ENCODE assay signal across 8 cellular contexts in the genomic region with DNA sequence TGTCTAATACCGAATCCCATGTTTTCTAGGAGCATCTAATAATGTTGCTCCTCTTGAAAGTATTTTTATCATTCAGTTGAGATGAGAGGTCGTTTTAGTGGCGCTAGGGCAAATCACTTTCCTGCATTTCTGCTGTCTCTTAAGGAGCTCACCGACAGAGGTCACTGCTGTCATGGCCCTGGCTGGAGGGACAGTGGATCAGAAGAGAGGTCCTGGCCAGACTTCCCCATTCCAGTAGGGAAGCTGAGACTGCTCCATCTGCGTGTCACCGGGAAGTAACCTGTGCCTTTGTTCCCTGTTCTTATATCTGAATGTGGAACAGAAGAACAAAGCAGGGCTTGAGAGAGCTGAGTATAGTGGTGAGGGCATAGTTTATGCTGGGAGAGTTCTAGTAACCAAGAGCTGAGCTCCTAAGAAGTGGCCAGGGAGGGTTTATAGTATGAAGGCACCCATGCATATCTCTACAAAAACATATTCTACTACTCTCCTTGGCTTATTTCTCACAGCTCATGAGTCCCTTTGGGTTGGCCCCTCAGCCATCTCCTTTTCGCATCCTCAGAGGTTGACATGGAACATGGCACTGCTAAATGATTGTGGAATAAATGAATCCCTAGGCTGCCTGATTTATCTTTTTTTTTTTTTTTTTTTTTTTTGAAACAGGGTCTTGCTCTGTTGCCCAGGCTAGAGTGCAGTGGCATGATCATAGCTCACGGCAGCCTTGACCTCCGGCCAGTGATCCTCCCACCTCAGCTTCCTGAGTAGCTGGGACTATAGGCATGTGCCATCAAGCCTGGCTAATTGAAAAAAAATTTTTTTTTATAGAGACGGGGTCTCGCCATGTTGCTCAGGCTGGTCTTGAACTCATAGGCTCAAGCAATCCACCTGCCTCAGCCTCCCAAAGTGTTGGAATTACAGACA. TPM values are rescaled to one million over a fixed set of nuclear protein-coding genes. Genes with fewer than 3 reads are reported as not detected.
A peak's percentile ranks its signal among the peaks of the same experiment; 100 is the strongest.
DNase-seq lines count a peak whose midpoint lies in the region; ATAC-seq and TF ChIP-seq lines count a peak whose summit lies in the region.

No MANE protein-coding gene starts in this region.

- BruUV-seq in HCT116 (replicated peaks; lab: Mats Ljungman, UMichigan) = no TSS peak

- H3K4me3 ChIP-seq in HCT116 (replicated peaks in 1 of 2; ENCODE audit: low read depth in 1 of 2, low read length in 2 of 2) (no peak overlapping the region), breast epithelium (no peak overlapping the region), spleen (no peak overlapping the region)

- peaks cover 33 to 41% of the 10 kb centered on the region in 2 experiments for H3K4me1 ChIP-seq in HCT116 (ENCODE audit: control insufficient read depth in 1 of 2, insufficient read depth in 2 of 2, low read length in 2 of 2)
- H3K4me1 ChIP-seq in breast epithelium = peaks cover 6 to 9% of the 10 kb centered on the region in 2 donors
- peaks cover 13 to 100% (median 82%) of the 10 kb centered on the region in 6 donors for H3K4me1 ChIP-seq in spleen

- H4K20me1 ChIP-seq in HCT116 (ENCODE audit: insufficient read depth) = no peaks in the 10 kb centered on the region

- H3K4me1 Mint-ChIP-seq in immature natural killer cell = peaks cover 46 to 62% of the 10 kb centered on the region in 2 donors

- no peaks in the 10 kb centered on the region for H3K36me3 Mint-ChIP-seq in immature natural killer cell

- peak; percentile 32 for TF ChIP-seq RAD21 in HCT116 (IDR thresholded peaks at IDR 0.05; ENCODE audit: low read depth)

- no peaks in the 10 kb centered on the region for H3K9me3 Mint-ChIP-seq in immature natural killer cell

- no peaks in the 10 kb centered on the region for H3K9me2 ChIP-seq in HCT116 (ENCODE audit: insufficient read depth)

- TF ChIP-seq CTCF in HCT116 (IDR thresholded peaks at IDR 0.05 in 2 of 3, conservative IDR thresholded peaks at IDR 0.05 in 1 of 3; ENCODE audit: borderline replicate concordance in 1 of 3, insufficient read depth in 1 of 3, low read depth in 2 of 3, low read length in 2 of 3) (0 out of 6 replicates have a peak, but pooled peaks of 1 of the 3 experiments have one; percentile 6), breast epithelium (IDR thresholded peaks at IDR 0.05) (peak in 2 of 3 donors; percentile 30 to 45), spleen (IDR thresholded peaks at IDR 0.05 in 8 of 11, conservative IDR thresholded peaks at IDR 0.05 in 3 of 11) (peak in 8 of 11 experiments; percentile 19 to 41 (median 34))

- POLR2A ChIA-PET in HCT116 (lab: Charles Lee) = no interaction called here

- intact Hi-C loops in HCT116 (cut with micrococcal nuclease) = no loop called here
- intact Hi-C loops in breast epithelium (cut with DNase I; ENCODE audit: low total_unique reads) = no loop called here
- intact Hi-C loops in spleen (cut with DNase I; ENCODE audit: low total_unique reads) = no loop called here

- H3K27ac Mint-ChIP-seq in immature natural killer cell = peak overlapping the region; percentile 6 to 80 (median 66)

- peaks cover 76% of the 10 kb centered on the region for H3K79me2 ChIP-seq in HCT116 (ENCODE audit: insufficient read depth, low read length)

- H3K36me3 ChIP-seq in HCT116 (ENCODE audit: control insufficient read depth in 1 of 2, insufficient read depth in 2 of 2, low read length in 2 of 2) (no peaks in the 10 kb centered on the region), breast epithelium (no peaks in the 10 kb centered on the region), spleen (peaks cover 0 to 4% (median 0%) of the 10 kb centered on the region in 6 donors)

- no peak overlapping the region for H2AFZ ChIP-seq in HCT116 (ENCODE audit: low read depth, low read length, poor library complexity, severe bottlenecking)

- H3K27me3 ChIP-seq in HCT116 (ENCODE audit: insufficient read depth, low read length) (no peaks in the 10 kb centered on the region), breast epithelium (no peaks in the 10 kb centered on the region), spleen (replicated peaks in 1 of 7) (no peaks in the 10 kb centered on the region)

- CTCF ChIA-PET in HCT116 (lab: Charles Lee) = interaction anchor here (0.7 kb wide), 1 partner anchor 47 kb away, joined by 3 read pairs; no protein-coding TSS in a partner anchor

- TF ChIP-seq POLR2A in HCT116 (IDR thresholded peaks at IDR 0.05; ENCODE audit: borderline replicate concordance, extremely low read depth, insufficient read depth, insufficient read length) = no peak
- TF ChIP-seq POLR2A in breast epithelium (IDR thresholded peaks at IDR 0.05) = no peak
- no peak for TF ChIP-seq POLR2A in spleen (IDR thresholded peaks at IDR 0.05)

- 70 to 79% (median 71%) methylated on average over 11 of the region's 11 CpGs for WGBS in spleen, 5 donors

- no peak overlapping the region for H3K4me3 Mint-ChIP-seq in immature natural killer cell

- H3K27me3 Mint-ChIP-seq in immature natural killer cell (ENCODE audit: low read depth in 3 of 3) = peaks cover 0 to 2% (median 0%) of the 10 kb centered on the region in 3 donors

- ATAC-seq in HCT116 = no peak; the same call in 1 of the 2 replicates

- no peak overlapping the region for H3K27ac ChIP-seq in HCT116 (ENCODE audit: low read depth, low read length)
- H3K27ac ChIP-seq in breast epithelium = peak overlapping the region; percentile 64 to 75
- peak overlapping the region in 4 of 8 donors; percentile 27 to 90 (median 74) for H3K27ac ChIP-seq in spleen

- H3K9ac ChIP-seq in HCT116 (ENCODE audit: low read length) = no peak overlapping the region

- RAD21 ChIA-PET in HCT116 (lab: Charles Lee; ENCODE audit: low non-redundant PET in 1 of 2, low total read pairs in 2 of 2, uncharacterized antibody in 2 of 2, unreplicated experiment in 2 of 2) = no interaction called here

- DNase-seq in HCT116 (ENCODE audit: low read depth, low spot score) (no peak), breast epithelium (ENCODE audit: low spot score in 2 of 2) (peak; percentile 56 to 58), immature natural killer cell (no peak), spleen (no peak), NCI-H187 treated with DMSO at 0.1 percent for 48 hours (lab: John Stamatoyannopoulos, UW) (no peak), D341Med (ENCODE audit: low spot score) (no peak)
- DNase-seq in NK-92 treated with Interleukin-12 subunit alpha and Interleukin-12 subunit beta, amount 100 ng/mL, for 24 hours (lab: John Stamatoyannopoulos, UW) = no peak
- DNase-seq in effector CD4-positive, alpha-beta T cell = no peak

- H3K9me3 ChIP-seq in HCT116 (ENCODE audit: control insufficient read depth in 1 of 2, insufficient read depth in 1 of 2, low read depth in 1 of 2, low read length in 2 of 2) = no peaks in the 10 kb centered on the region
- H3K9me3 ChIP-seq in breast epithelium = no peaks in the 10 kb centered on the region
- no peaks in the 10 kb centered on the region for H3K9me3 ChIP-seq in spleen

- H3K4me2 ChIP-seq in HCT116 (ENCODE audit: low read length) = no peak overlapping the region

TF ChIP-seq in HCT116, 20 proteins besides CTCF, POLR2A, EP300 and RAD21:
- TF ChIP-seq, protein P1, sequence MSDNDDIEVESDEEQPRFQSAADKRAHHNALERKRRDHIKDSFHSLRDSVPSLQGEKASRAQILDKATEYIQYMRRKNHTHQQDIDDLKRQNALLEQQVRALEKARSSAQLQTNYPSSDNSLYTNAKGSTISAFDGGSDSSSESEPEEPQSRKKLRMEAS (IDR thresholded peaks at IDR 0.05) = no peak
- no peak for TF ChIP-seq EZH2 (IDR thresholded peaks at IDR 0.05)
- no peak for TF ChIP-seq ZFX (IDR thresholded peaks at IDR 0.05)
- no peak for TF ChIP-seq ELF1 (IDR thresholded peaks at IDR 0.05; ENCODE audit: borderline replicate concordance, low read depth)
- TF ChIP-seq CBX3 (IDR thresholded peaks at IDR 0.05; ENCODE audit: low read depth) = no peak
- no peak for TF ChIP-seq ZNF274 (IDR thresholded peaks at IDR 0.05; ENCODE audit: low read depth, low read length)
- TF ChIP-seq SP1 (IDR thresholded peaks at IDR 0.05; ENCODE audit: low read depth) = no peak
- TF ChIP-seq CEBPB (IDR thresholded peaks at IDR 0.05; ENCODE audit: low read depth) = no peak
- TF ChIP-seq SIN3A (IDR thresholded peaks at IDR 0.05; ENCODE audit: low read depth) = no peak
- no peak for TF ChIP-seq YY1 (IDR thresholded peaks at IDR 0.05; ENCODE audit: extremely low read depth, insufficient replicate concordance, low read depth, low read length)
- no peak for TF ChIP-seq JUND (IDR thresholded peaks at IDR 0.05)
- no peak for TF ChIP-seq FOSL1 (IDR thresholded peaks at IDR 0.05; ENCODE audit: low read depth)
- no peak for TF ChIP-seq EGR1 (IDR thresholded peaks at IDR 0.05; ENCODE audit: low read depth)

RNA-seq across cellular contexts. Expression of a gene that starts 27.2 kb away (rescaled TPM):
- 84.6 TPM for total RNA-seq in HCT116 (2021; ENCODE audit: unreplicated experiment)
- polyA plus RNA-seq in HCT116 (2012) = 98.7 and 102 TPM in 2 replicates
- total RNA-seq in breast epithelium = 100 to 1,000 TPM; 173 to 219 (median 185) TPM
- 100 to 1,000 TPM; 474 to 487 (median 485) TPM for polyA plus RNA-seq in immature natural killer cell
- 100 to 1,000 TPM; 185 to 221 (median 208) TPM for total RNA-seq in spleen
- 100 to 1,000 TPM; 213 to 314 (median 298) TPM for polyA plus RNA-seq in spleen

RNA-seq across cellular contexts. Expression of a gene that starts 45.3 kb away (rescaled TPM):
- total RNA-seq in HCT116 (2021; ENCODE audit: unreplicated experiment) (7.7 TPM), breast epithelium (10 to 100 TPM; 51.1 to 77.1 (median 63.8) TPM), spleen (10 to 100 TPM; 44.7 to 85.9 (median 58.7) TPM)
- polyA plus RNA-seq in HCT116 (2012) = 4.0 and 4.1 TPM in 2 replicates
- polyA plus RNA-seq in immature natural killer cell (10 to 100 TPM; 40.6 to 71.2 (median 48.5) TPM), spleen (1 to 10 TPM; 7.2 to 8.2 (median 7.3) TPM)

RNA-seq across cellular contexts. Expression of a gene that starts 51.6 kb away (rescaled TPM):
- total RNA-seq in HCT116 (2021; ENCODE audit: unreplicated experiment) (58.3 TPM), breast epithelium (10 to 100 TPM; 21.4 to 34.1 (median 22.0) TPM), spleen (10 to 100 TPM; 10.6 to 36.8 (median 16.9) TPM)
- polyA plus RNA-seq in HCT116 (2012) = 76.8 and 85.2 TPM in 2 replicates
- polyA plus RNA-seq in immature natural killer cell (10 to 100 TPM; 32.6 to 35.5 (median 33.2) TPM), spleen (10 to 100 TPM; 31.0 to 56.4 (median 46.4) TPM)

Comparison
In these comparisons a context has a peak if more than half of its experiments do, and no peak if none do; other contexts are left out.
1. DNase-seq: peak in breast epithelium (2 of 2); none in HCT116 (single experiment), immature natural killer cell (0 of 3), spleen (single experiment), NCI-H187 treated with DMSO at 0.1 percent for 48 hours (single experiment), NK-92 treated with Interleukin-12 subunit alpha and Interleukin-12 subunit beta, amount 100 ng/mL, for 24 hours (single experiment), effector CD4-positive, alpha-beta T cell (single experiment) and D341Med (single experiment).